In the genomic region with DNA sequence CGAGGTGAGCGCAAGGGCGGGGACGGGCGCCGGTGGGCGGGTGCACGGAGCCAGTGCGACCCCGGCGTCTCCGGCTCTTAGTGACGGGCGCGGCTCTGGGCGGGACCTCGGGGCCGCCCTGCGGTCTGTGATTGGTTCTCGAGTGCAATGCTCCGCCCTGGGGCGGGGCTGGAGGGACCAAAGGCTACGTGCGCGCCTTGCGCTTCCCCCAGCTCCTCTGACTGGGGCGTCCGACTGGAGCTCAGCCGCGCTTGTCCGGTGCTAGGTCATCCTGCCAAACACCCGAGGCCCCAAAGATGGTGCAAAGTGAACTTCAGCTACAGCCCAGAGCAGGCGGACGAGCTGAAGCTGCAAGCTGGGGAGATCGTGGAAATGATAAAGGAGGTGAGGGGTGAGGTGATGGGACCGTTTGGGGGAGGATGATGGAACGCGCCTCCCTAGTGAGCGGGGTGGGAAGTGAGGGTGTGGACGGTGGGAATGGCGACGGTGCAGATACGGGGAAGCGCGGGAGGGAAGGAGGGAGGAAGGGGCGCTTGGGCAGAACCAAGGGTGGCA, we compare ENCODE assay signal across 8 cellular contexts. TPM values are rescaled to one million over a fixed set of nuclear protein-coding genes. Genes with fewer than 3 reads are reported as not detected.
DNase-seq lines count a peak whose midpoint lies in the region; ATAC-seq and TF ChIP-seq lines count a peak whose summit lies in the region.

No MANE protein-coding gene starts in this region.

- 2% methylated on average over 44 to 46 of the region's 46 CpGs for WGBS in heart right ventricle, 2 donors

- H3K4me1 ChIP-seq in heart right ventricle (peaks cover 4 to 33% (median 18%) of the 10 kb centered on the region in 9 donors), upper lobe of right lung (peaks cover 17% of the 10 kb centered on the region)

- TF ChIP-seq CTCF in GM06990 (IDR thresholded peaks at IDR 0.05; ENCODE audit: insufficient read depth, low read length, poor library complexity, severe bottlenecking): no peak
- TF ChIP-seq CTCF in HFFc6 (IDR thresholded peaks at IDR 0.05): no peak
- no peak for TF ChIP-seq CTCF in heart right ventricle (IDR thresholded peaks at IDR 0.05)
- TF ChIP-seq CTCF in progenitor cell of endocrine pancreas (IDR thresholded peaks at IDR 0.05; ENCODE audit: unreplicated experiment): no peak
- TF ChIP-seq CTCF in upper lobe of right lung (IDR thresholded peaks at IDR 0.05): no peak

- H3K9me3 Mint-ChIP-seq in HFFc6 (no peaks in the 10 kb centered on the region), progenitor cell of endocrine pancreas (ENCODE audit: low read depth) (no peaks in the 10 kb centered on the region)

- H3K36me3 Mint-ChIP-seq in HFFc6 (ENCODE audit: low read depth) (peaks cover 35% of the 10 kb centered on the region), progenitor cell of endocrine pancreas (ENCODE audit: insufficient read depth) (peaks cover 11% of the 10 kb centered on the region)

- ATAC-seq in SK-N-SH treated with all-trans-retinoic acid at 6 μM for 48 hours (peak; percentile 98), heart right ventricle (peak; percentile 97 to 99 (median 98)), upper lobe of right lung (peak; percentile 97)

- H3K27me3 Mint-ChIP-seq in HFFc6 (ENCODE audit: insufficient read depth): peaks cover 6% of the 10 kb centered on the region
- peaks cover 3% of the 10 kb centered on the region for H3K27me3 Mint-ChIP-seq in progenitor cell of endocrine pancreas

- intact Hi-C loops in heart right ventricle (cut with DNase I): loop anchor here in 4 of 10 donors (5.0 to 10.0 kb wide), 3 partner anchors 58 to 108 kb away; no protein-coding TSS in a partner anchor
- intact Hi-C loops in upper lobe of right lung (cut with DNase I): no loop called here

- no peaks in the 10 kb centered on the region for H3K27me3 ChIP-seq in GM06990 (replicated peaks; ENCODE audit: control insufficient read depth, insufficient read depth, low read length)
- no peaks in the 10 kb centered on the region for H3K27me3 ChIP-seq in heart right ventricle
- no peaks in the 10 kb centered on the region for H3K27me3 ChIP-seq in upper lobe of right lung

- peak; percentile 95 for DNase-seq in GM06990 (ENCODE audit: extremely low read depth, insufficient read length)
- DNase-seq in HFFc6: peak; percentile 86
- DNase-seq in NCI-H1092 (lab: John Stamatoyannopoulos, UW): peak; percentile 93
- DNase-seq in activated naive CD8-positive, alpha-beta T cell treated with anti-CD3 and anti-CD28 coated beads, Interleukin-2, amount 50 U/mL, for 16 hours (ENCODE audit: low read depth, low spot score): peak; percentile 87
- DNase-seq in heart right ventricle: peak; percentile 91 to 93
- peak; percentile 89 for DNase-seq in progenitor cell of endocrine pancreas (ENCODE audit: low spot score, unreplicated experiment)
- DNase-seq in upper lobe of right lung: peak; percentile 96

- peaks cover 29% of the 10 kb centered on the region for H3K4me1 Mint-ChIP-seq in HFFc6 (ENCODE audit: low read depth)
- H3K4me1 Mint-ChIP-seq in progenitor cell of endocrine pancreas (ENCODE audit: low read depth): peaks cover 5% of the 10 kb centered on the region

- peak overlapping the region; percentile 77 for H3K4me3 ChIP-seq in GM06990 (replicated peaks; ENCODE audit: low read depth, low read length)
- peak overlapping the region; percentile 65 to 98 (median 84) for H3K4me3 ChIP-seq in heart right ventricle
- H3K4me3 ChIP-seq in upper lobe of right lung: peak overlapping the region; percentile 70

- H3K27ac ChIP-seq in heart right ventricle (peak overlapping the region; percentile 48 to 91 (median 80)), upper lobe of right lung (peak overlapping the region; percentile 80)

- peaks cover 6% of the 10 kb centered on the region for H3K36me3 ChIP-seq in GM06990 (ENCODE audit: control insufficient read depth, insufficient read depth, low read length)
- peaks cover 0 to 51% (median 26%) of the 10 kb centered on the region in 9 donors for H3K36me3 ChIP-seq in heart right ventricle
- peaks cover 28% of the 10 kb centered on the region for H3K36me3 ChIP-seq in upper lobe of right lung

- H3K4me3 Mint-ChIP-seq in HFFc6: peak overlapping the region; percentile 87
- H3K4me3 Mint-ChIP-seq in progenitor cell of endocrine pancreas (ENCODE audit: low read depth): peak overlapping the region; percentile 77

- no peaks in the 10 kb centered on the region for H3K9me3 ChIP-seq in heart right ventricle
- H3K9me3 ChIP-seq in upper lobe of right lung: no peaks in the 10 kb centered on the region

- peak overlapping the region; percentile 79 for H3K27ac Mint-ChIP-seq in HFFc6
- H3K27ac Mint-ChIP-seq in progenitor cell of endocrine pancreas: peak overlapping the region; percentile 67

TF ChIP-seq in SK-N-SH treated with all-trans-retinoic acid at 6 μM for 48 hours, 23 proteins besides CTCF, POLR2A, EP300 and RAD21:
- TF ChIP-seq ZFP30 (CRISPR knock-in tag; IDR thresholded peaks at IDR 0.05): no peak

RNA-seq across cellular contexts. Expression of gene SH3D21, which starts 0.8 kb away (rescaled TPM):
- 1 to 10 TPM; 2.7 to 5.3 (median 2.9) TPM for total RNA-seq in HFFc6 (2021; fragmentation: NEBNext Ultra II Directional; extraction: Animal tissue kit (Norgen Biotek cat#: 25700))
- total RNA-seq in heart right ventricle: 1 to 10 TPM; 1.1 to 3.3 (median 1.7) TPM
- 1 to 10 TPM in 1 of 2 donors, under 1 TPM in 1; 0.58 to 4.8 TPM for polyA plus RNA-seq in heart right ventricle
- 10.6 and 11.0 TPM in 2 replicates for total RNA-seq in progenitor cell of endocrine pancreas
- total RNA-seq in upper lobe of right lung: 10.2 TPM

RNA-seq across cellular contexts. Expression of gene EVA1B, which starts 16.5 kb away (rescaled TPM):
- total RNA-seq in HFFc6 (2021; fragmentation: NEBNext Ultra II Directional; extraction: Animal tissue kit (Norgen Biotek cat#: 25700)): 100 to 1,000 TPM; 152 to 206 (median 155) TPM
- total RNA-seq in heart right ventricle (10 to 100 TPM in 3 of 10 donors, 1 to 10 TPM in 7; 4.6 to 16.0 (median 6.8) TPM), progenitor cell of endocrine pancreas (11.8 and 14.1 TPM in 2 replicates), upper lobe of right lung (27.2 TPM)
- 10 to 100 TPM; 25.2 to 38.9 TPM for polyA plus RNA-seq in heart right ventricle

Comparison
In these comparisons a context has a peak if more than half of its experiments do, and no peak if none do; other contexts are left out.
1. Peak in every context shown above with its lines: DNase-seq, ATAC-seq, H3K4me3 ChIP-seq and H3K27ac ChIP-seq.